ENCODE assay signal across 30 cellular contexts in genomic region chr2:2623939-2624338, GRCh38.
"Had no signal": no experiment of that assay in that cellular context is flagged by ENCODE, and none has a peak within 500 bp of the region (broad histone marks: within the 10 kb centered on the region; RNA-seq: fewer than 3 reads in every experiment).

No MANE protein-coding gene starts in this region.

- H3K27ac ChIP-seq: brain microvascular endothelial cell, Peyer's patch, RWPE1 had no signal

- DNase-seq: activated CD4-positive, alpha-beta T cell treated with anti-CD3 and anti-CD28 coated beads, Interleukin-2, amount 10 ng/mL, durations not matched to agents 24 days and 14 days; activated CD4-positive, alpha-beta T cell treated with anti-CD3 and anti-CD28 coated beads, Interleukin-2, amount 50 U/mL, for 4 hours; activated CD8-positive, alpha-beta T cell treated with anti-CD3 and anti-CD28 coated beads for 36 hours; activated effector memory CD4-positive, alpha-beta T cell treated with anti-CD3 and anti-CD28 coated beads, Interleukin-2, amount 50 U/mL, for 16 hours; activated naive CD4-positive, alpha-beta T cell; activated naive CD4-positive, alpha-beta T cell treated with anti-CD3 and anti-CD28 coated beads, Interleukin-2, amount 50 U/mL, for 16 hours; activated naive CD8-positive, alpha-beta T cell treated with anti-CD3 and anti-CD28 coated beads for 36 hours; activated T-cell treated with anti-CD3 and anti-CD28 coated beads, Interleukin-2, amount 50 U/mL, for 1 hour; activated T-cell treated with anti-CD3 and anti-CD28 coated beads, Interleukin-2, amount 50 U/mL, for 72 hours; amniotic stem cell; aorta; brain microvascular endothelial cell; central memory CD4-positive, alpha-beta T cell; Kasumi-1; KG1; MG63; MV-4-11; NCI-H1092; NCI-H1436 treated with DMSO at 0.1 percent for 48 hours; NCI-H1694 treated with DMSO at 0.1 percent for 48 hours; NCI-H2081; NCI-H510A; NK-92 treated with Interleukin-12 subunit alpha and Interleukin-12 subunit beta, amount 100 ng/mL, for 24 hours; PC-3; Peyer's patch; SIG-M5; T1000 had no signal

- ATAC-seq: activated CD8-positive, alpha-beta T cell treated with anti-CD3 and anti-CD28 coated beads for 36 hours; activated T-cell treated with anti-CD3 and anti-CD28 coated beads, Interleukin-2, amount 50 U/mL, for 72 hours; activated T-helper 17 cell treated with anti-CD3 and anti-CD28 coated beads, Interleukin-2, amount 50 U/mL, for 72 hours; PC-3; Right ventricle myocardium inferior had no signal
